Comparison of ENCODE assay signal across 8 cellular contexts in the genomic region with DNA sequence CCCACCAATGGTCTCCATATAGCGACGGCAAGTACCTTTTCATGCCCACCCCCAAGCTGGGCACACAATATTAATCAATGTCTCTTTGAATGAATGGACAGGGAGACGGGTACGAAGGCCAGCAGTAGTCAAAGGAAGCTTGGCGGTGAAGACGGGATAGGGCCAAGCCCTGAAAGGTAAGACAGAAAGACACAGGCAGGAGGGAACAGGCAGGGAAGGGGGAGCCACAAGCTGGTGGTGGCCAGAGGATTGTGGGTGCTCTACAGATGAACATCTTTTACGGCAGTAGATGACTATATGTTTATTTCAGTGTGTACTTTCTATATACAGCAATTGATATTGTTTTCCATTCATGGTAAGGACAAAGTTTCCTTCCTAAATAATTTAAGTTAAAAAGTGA. TPM values are rescaled to one million over a fixed set of nuclear protein-coding genes. Genes with fewer than 3 reads are reported as not detected.
DNase-seq lines count a peak whose midpoint lies in the region; ATAC-seq and TF ChIP-seq lines count a peak whose summit lies in the region.

No MANE protein-coding gene starts in this region.

- POLR2A ChIA-PET in T-cell (lab: Charles Lee) = interaction anchor here in 1 of 2 donors (1.2 kb wide), 1 partner anchor 18 kb away, joined by 4 read pairs; no protein-coding TSS in a partner anchor

- H3K36me3 Mint-ChIP-seq in T-cell (peaks cover 30% of the 10 kb centered on the region), immature natural killer cell (peaks cover 0 to 10% (median 9%) of the 10 kb centered on the region in 3 donors)

- peak overlapping the region; percentile 56 to 87 (median 79) for H3K27ac ChIP-seq in spleen

- H3K36me3 ChIP-seq in spleen = peaks cover 0 to 60% (median 8%) of the 10 kb centered on the region in 6 donors

- DNase-seq in T-cell (no peak), immature natural killer cell (no peak), spleen (peak; percentile 51), NCI-H2196 (lab: John Stamatoyannopoulos, UW; ENCODE audit: unreplicated experiment) (no peak), amniotic stem cell (lab: John Stamatoyannopoulos, UW) (no peak)
- no peak for DNase-seq in effector CD8-positive, alpha-beta T cell (lab: John Stamatoyannopoulos, UW)

- H3K27me3 Mint-ChIP-seq in T-cell = no peaks in the 10 kb centered on the region
- H3K27me3 Mint-ChIP-seq in immature natural killer cell (ENCODE audit: low read depth in 3 of 3) = no peaks in the 10 kb centered on the region

- peaks cover 47 to 100% (median 96%) of the 10 kb centered on the region in 6 donors for H3K4me1 ChIP-seq in spleen

- H3K27ac Mint-ChIP-seq in T-cell (peak overlapping the region; percentile 93 to 98), immature natural killer cell (peak overlapping the region; percentile 88 to 94 (median 90))

- no peak for TF ChIP-seq CTCF in spleen (IDR thresholded peaks at IDR 0.05 in 8 of 11, conservative IDR thresholded peaks at IDR 0.05 in 3 of 11)

- no peaks in the 10 kb centered on the region for H3K9me3 ChIP-seq in spleen

- H3K4me3 Mint-ChIP-seq in T-cell = peak overlapping the region; percentile 70 to 77 (median 72)
- H3K4me3 Mint-ChIP-seq in immature natural killer cell = peak overlapping the region; percentile 63 to 80 (median 69)

- ATAC-seq in GM19025 (IDR thresholded peaks at IDR 0.05; ENCODE audit: low read depth, unreplicated experiment) (peak; percentile 8), T-cell (replicated peaks in 1 of 4) (no peak), HG03025 (IDR thresholded peaks at IDR 0.05; ENCODE audit: low FRiP score, unreplicated experiment) (no peak)

- CTCF ChIA-PET in T-cell (lab: Charles Lee) = interaction anchor here in 1 of 2 donors (2.1 kb wide), 1 partner anchor 9 kb away, joined by 4 read pairs; no protein-coding TSS in a partner anchor

- peaks cover 88 to 95% (median 93%) of the 10 kb centered on the region in 3 donors for H3K4me1 Mint-ChIP-seq in T-cell
- peaks cover 89 to 96% of the 10 kb centered on the region in 2 donors for H3K4me1 Mint-ChIP-seq in immature natural killer cell

- H3K9me3 Mint-ChIP-seq in T-cell = no peaks in the 10 kb centered on the region
- H3K9me3 Mint-ChIP-seq in immature natural killer cell = no peaks in the 10 kb centered on the region

- intact Hi-C loops in spleen (cut with DNase I; ENCODE audit: low total_unique reads) = no loop called here

- no peaks in the 10 kb centered on the region for H3K27me3 ChIP-seq in spleen (replicated peaks in 1 of 7)

- no peak for TF ChIP-seq POLR2A in spleen (IDR thresholded peaks at IDR 0.05)

- peak overlapping the region in 1 of 8 donors; percentile 43 for H3K4me3 ChIP-seq in spleen

- WGBS in spleen, 5 donors = 73 to 80% (median 78%) methylated on average over 7 of the region's 7 CpGs

RNA-seq across cellular contexts. Expression of a gene that starts 16.3 kb away (rescaled TPM):
- total RNA-seq in T-cell = 100 to 1,000 TPM; 272 to 342 (median 320) TPM
- 100 to 1,000 TPM; 447 to 644 (median 455) TPM for polyA plus RNA-seq in immature natural killer cell
- 100 to 1,000 TPM; 139 to 386 (median 302) TPM for total RNA-seq in spleen
- polyA plus RNA-seq in spleen = 100 to 1,000 TPM; 221 to 281 (median 274) TPM
